Comparison of ENCODE assay signal across 9 cellular contexts in genomic region chr5:140548791-140549190, GRCh38. TPM values are rescaled to one million over a fixed set of nuclear protein-coding genes. Genes with fewer than 3 reads are reported as not detected.
DNase-seq lines count a peak whose midpoint lies in the region; ATAC-seq, FAIRE-seq and TF ChIP-seq lines count a peak whose summit lies in the region.
"Had no signal": no experiment of that assay in that cellular context is flagged by ENCODE, and none has a peak within 500 bp of the region (broad histone marks: within the 10 kb centered on the region; RNA-seq: fewer than 3 reads in every experiment).

No MANE protein-coding gene starts in this region.

- H3K4me1 Mint-ChIP-seq in central memory CD8-positive, alpha-beta T cell, result peaks cover 33% of the 10 kb centered on the region
- H3K4me1 Mint-ChIP-seq in natural killer cell, result peaks cover 37 to 39% of the 10 kb centered on the region in 2 donors

- peaks cover 7% of the 10 kb centered on the region for H3K79me2 ChIP-seq in HepG2 (ENCODE audit: insufficient read depth, low read length)

- TF ChIP-seq POLR2A in HepG2 (IDR thresholded peaks at IDR 0.05; ENCODE audit: insufficient read depth in 1 of 2, low read depth in 2 of 2, low read length in 2 of 2), result no peak; a peak in 1 of 4 replicates

- H3K27ac ChIP-seq in liver (ENCODE audit: low read depth in 1 of 2, low read length in 2 of 2) (peak overlapping the region; percentile 91 to 99), HepG2 (ENCODE audit: extremely low read length, insufficient read depth, low read length) (no peak overlapping the region), aorta (ENCODE audit: low read depth in 1 of 2, low read length in 2 of 2) (peak overlapping the region; percentile 23 to 83)

- no peaks in the 10 kb centered on the region for H3K9me3 Mint-ChIP-seq in central memory CD8-positive, alpha-beta T cell
- H3K9me3 Mint-ChIP-seq in natural killer cell, result no peaks in the 10 kb centered on the region

- TF ChIP-seq EP300 in HepG2 (IDR thresholded peaks at IDR 0.05; ENCODE audit: low read depth in 2 of 2, low read length in 2 of 2) (no peak), HepG2 (CRISPR knock-in tag; IDR thresholded peaks at IDR 0.05; ENCODE audit: borderline replicate concordance) (no peak)

- in situ Hi-C loops in HepG2 (cut with HindIII; ENCODE audit: extremely low pct_ligation_motif_present, low pct_unique_long_range_greater_than_20kb), result no loop called here

- TF ChIP-seq RAD21 in liver (IDR thresholded peaks at IDR 0.05) (no peak), HepG2 (CRISPR knock-in tag; IDR thresholded peaks at IDR 0.05) (no peak)

- FAIRE-seq in HepG2 (lab: Jason Lieb, UNC), result no peak

- POLR2A ChIA-PET in HepG2 (lab: Yijun Ruan, JAX), result interaction anchor here (1.6 to 4.5 kb wide), 4 partner anchors 9 to 170 kb away, joined by 6 to 70 read pairs (median 30); partner anchors contain the start of genes IK, NDUFA2, SRA1 and TMCO6

- H3K36me3 ChIP-seq in liver (ENCODE audit: control insufficient read depth in 4 of 4, insufficient read depth in 3 of 4, low read depth in 1 of 4, low read length in 3 of 4) (peaks cover 0 to 26% (median 19%) of the 10 kb centered on the region in 4 donors), HepG2 (replicated peaks in 1 of 2; ENCODE audit: control insufficient read depth in 1 of 2, insufficient read depth in 2 of 2, low read length in 2 of 2) (peaks cover 12 to 48% of the 10 kb centered on the region in 2 experiments), aorta (ENCODE audit: control insufficient read depth in 1 of 2, insufficient read depth in 2 of 2, low read length in 1 of 2) (peaks cover 0 to 7% of the 10 kb centered on the region in 2 donors)

- H3K27ac Mint-ChIP-seq in central memory CD8-positive, alpha-beta T cell (ENCODE audit: low read depth), result peak overlapping the region; percentile 93
- peak overlapping the region; percentile 87 to 95 for H3K27ac Mint-ChIP-seq in natural killer cell

- H3K4me3 ChIP-seq in liver (ENCODE audit: low read depth in 1 of 3, low read length in 3 of 3) (no peak overlapping the region), HepG2 (replicated peaks in 1 of 3; ENCODE audit: insufficient read depth in 1 of 3, low read depth in 2 of 3, low read length in 3 of 3) (no peak overlapping the region), aorta (ENCODE audit: low read length in 2 of 2) (no peak overlapping the region)

- H3K4me2 ChIP-seq in HepG2 (ENCODE audit: low read depth, low read length), result no peak overlapping the region

- no peaks in the 10 kb centered on the region; the same call in none of the 2 replicates for H4K20me1 ChIP-seq in HepG2 (ENCODE audit: insufficient read depth, low read length)

- no peak overlapping the region for H2AFZ ChIP-seq in HepG2 (ENCODE audit: low read length)

- H3K9me3 ChIP-seq in liver (ENCODE audit: control insufficient read depth in 4 of 4, low read length in 3 of 4) (no peaks in the 10 kb centered on the region), HepG2 (ENCODE audit: low read length) (no peaks in the 10 kb centered on the region), aorta (ENCODE audit: control insufficient read depth, low read length) (no peaks in the 10 kb centered on the region)

- intact Hi-C loops in HepG2 (cut with micrococcal nuclease; ENCODE audit: unreplicated experiment) (loop anchor here (5.0 kb wide), 1 partner anchor 179 kb away; no protein-coding TSS in a partner anchor), natural killer cell (cut with micrococcal nuclease) (loop anchor here (5.0 kb wide), 1 partner anchor 154 kb away; the partner anchor contains the start of gene ZMAT2), aorta (cut with DNase I) (loop anchor here in 1 of 2 donors (5.0 kb wide), 2 partner anchors 89 to 146 kb away; partner anchors contain the start of genes ANKHD1 and TMCO6)

- no peaks in the 10 kb centered on the region for H3K27me3 Mint-ChIP-seq in central memory CD8-positive, alpha-beta T cell
- no peaks in the 10 kb centered on the region for H3K27me3 Mint-ChIP-seq in natural killer cell (ENCODE audit: low read depth in 2 of 2)

- H3K9ac ChIP-seq in liver (ENCODE audit: low read depth in 1 of 2, low read length in 2 of 2) (peak overlapping the region in 1 of 2 donors; percentile 60), HepG2 (ENCODE audit: insufficient read depth, low read depth, low read length) (no peak overlapping the region)

- ATAC-seq in HepG2, result no peak
- no peak for ATAC-seq in central memory CD8-positive, alpha-beta T cell (replicated peaks; ENCODE audit: extremely low read depth, poor library complexity, severe bottlenecking)
- no peak for ATAC-seq in natural killer cell
- no peak for ATAC-seq in aorta (ENCODE audit: low FRiP score)
- no peak for ATAC-seq in GM21526 (IDR thresholded peaks at IDR 0.05; ENCODE audit: low FRiP score, unreplicated experiment)

- peak overlapping the region; percentile 66 for H3K4me3 Mint-ChIP-seq in central memory CD8-positive, alpha-beta T cell
- H3K4me3 Mint-ChIP-seq in natural killer cell, result peak overlapping the region; percentile 86

- no peaks in the 10 kb centered on the region for H3K27me3 ChIP-seq in liver (ENCODE audit: control insufficient read depth in 4 of 4, insufficient read depth in 4 of 4, low read length in 3 of 4)
- H3K27me3 ChIP-seq in HepG2 (ENCODE audit: control insufficient read depth in 1 of 2, insufficient read depth in 2 of 2, low read length in 2 of 2), result no peaks in the 10 kb centered on the region
- no peaks in the 10 kb centered on the region for H3K27me3 ChIP-seq in aorta (ENCODE audit: control insufficient read depth in 1 of 2, insufficient read depth in 2 of 2, low read length in 1 of 2)

- peaks cover 8 to 40% (median 33%) of the 10 kb centered on the region in 4 donors for H3K4me1 ChIP-seq in liver (ENCODE audit: control insufficient read depth in 4 of 4, insufficient read depth in 4 of 4, low read length in 3 of 4)
- H3K4me1 ChIP-seq in HepG2 (ENCODE audit: insufficient read depth, low read length), result peaks cover 28% of the 10 kb centered on the region
- peaks cover 0 to 4% of the 10 kb centered on the region in 2 donors for H3K4me1 ChIP-seq in aorta (ENCODE audit: control insufficient read depth in 1 of 2, insufficient read depth in 2 of 2, low read length in 2 of 2)

- DNase-seq in HepG2 (ENCODE audit: low spot score) (no peak), natural killer cell (no peak), aorta (no peak), occipital lobe (lab: John Stamatoyannopoulos, UW) (no peak), NCI-H2107 treated with DMSO at 0.1 percent for 48 hours (lab: John Stamatoyannopoulos, UW; ENCODE audit: unreplicated experiment) (no peak)
- DNase-seq in central memory CD8-positive, alpha-beta T cell (ENCODE audit: low spot score in 2 of 2), result no peak
- DNase-seq: stimulated activated CD4-positive, alpha-beta T cell treated with anti-CD3 and anti-CD28 coated beads, Interleukin-1b, Interleukin-23, amount 100 ng/mL, for 48 hours had no signal

- no TSS peak for BruUV-seq in HepG2 (replicated peaks; lab: Mats Ljungman, UMichigan)

- TF ChIP-seq CTCF in liver (IDR thresholded peaks at IDR 0.05; ENCODE audit: low read depth, low read length, missing input control) (no peak), HepG2 (CRISPR knock-in tag; IDR thresholded peaks at IDR 0.05) (no peak), natural killer cell (IDR thresholded peaks at IDR 0.05) (no peak)

- peaks cover 28% of the 10 kb centered on the region for H3K36me3 Mint-ChIP-seq in central memory CD8-positive, alpha-beta T cell (ENCODE audit: insufficient read depth)
- peaks cover 11% of the 10 kb centered on the region for H3K36me3 Mint-ChIP-seq in natural killer cell

- WGBS in liver, result 83% methylated on average over 7 of the region's 7 CpGs
- WGBS in HepG2 (ENCODE audit: low lambda C conversion rate), result 95% methylated on average over 7 of the region's 7 CpGs
- 90% methylated on average over 7 of the region's 7 CpGs for WGBS in aorta, 2 donors

- CTCF ChIA-PET in HepG2 (lab: Yijun Ruan, JAX; ENCODE audit: low intra/inter-chr PET ratio, low total read pairs), result no interaction called here

RNA-seq across cellular contexts. Expression of gene EIF4EBP3, which starts 1.3 kb away (rescaled TPM):
- total RNA-seq in liver, result 1 to 10 TPM; 1.4 to 1.5 TPM
- 10 to 100 TPM; 14.6 to 55.8 TPM for polyA plus RNA-seq in liver
- 1.7 and 1.9 TPM in 2 replicates for total RNA-seq in HepG2 (2016; rRNA removed; fragmentation: Illumina TruSeq; extraction: Trizol)
- 0.91 and 1.5 TPM in 2 replicates for total RNA-seq in HepG2 (2016; cell fraction: cytosol; rRNA removed; fragmentation: Illumina TruSeq; extraction: Trizol; ENCODE audit: low read depth)
- total RNA-seq in HepG2 (2016; cell fraction: insoluble cytoplasmic fraction; rRNA removed; fragmentation: Illumina TruSeq; extraction: Trizol), result 0.37 and 1.7 TPM in 2 replicates
- 1.1 and 1.7 TPM in 2 replicates for total RNA-seq in HepG2 (2016; cell fraction: membrane; rRNA removed; fragmentation: Illumina TruSeq; extraction: Trizol)
- total RNA-seq in HepG2 (2016; cell fraction: nucleus; rRNA removed; fragmentation: Illumina TruSeq; extraction: Trizol), result not detected in 2 replicates
- polyA plus RNA-seq in HepG2 (2011; rRNA removed), result 0.31 and 0.61 TPM in 2 replicates
- 0.54 and 0.85 TPM in 2 replicates for polyA plus RNA-seq in HepG2 (2011; cell fraction: cytosol; rRNA removed)
- polyA plus RNA-seq in HepG2 (2011; cell fraction: nucleus; rRNA removed), result 1.5 and 2.3 TPM in 2 replicates
- 1.8 and 6.3 TPM in 2 replicates for polyA plus RNA-seq in HepG2 (2012)
- polyA plus RNA-seq in HepG2 (2016; cell fraction: cytosol; fragmentation: Illumina TruSeq; extraction: Trizol; ENCODE audit: low read depth), result 1.5 TPM in 2 replicates
- polyA plus RNA-seq in HepG2 (2016; cell fraction: insoluble cytoplasmic fraction; fragmentation: Illumina TruSeq; extraction: Trizol; ENCODE audit: low read depth), result 0.44 and 2.1 TPM in 2 replicates
- 2.5 and 3.0 TPM in 2 replicates for polyA plus RNA-seq in HepG2 (2016; cell fraction: membrane; fragmentation: Illumina TruSeq; extraction: Trizol; ENCODE audit: low read depth)
- polyA plus RNA-seq in HepG2 (2016; cell fraction: nucleus; fragmentation: Illumina TruSeq; extraction: Trizol; ENCODE audit: insufficient read depth, low read depth), result 9.1 and 9.5 TPM in 2 replicates
- 2.0 TPM in 1 of 2 replicates, not detected in the other for polyA minus RNA-seq in HepG2 (2011; rRNA and poly(A)+ RNA removed; ENCODE audit: low replicate concordance)
- 1.1 and 1.2 TPM in 2 replicates for polyA minus RNA-seq in HepG2 (2011; cell fraction: cytosol; rRNA and poly(A)+ RNA removed)
- not detected in 2 replicates for polyA minus RNA-seq in HepG2 (2011; cell fraction: nucleus; rRNA and poly(A)+ RNA removed)
- total RNA-seq in natural killer cell, result 1 to 10 TPM; 5.8 to 9.4 (median 6.0) TPM
- 10 to 100 TPM in 1 of 2 donors, 1 to 10 TPM in 1; 5.4 to 14.2 TPM for total RNA-seq in aorta
- polyA plus RNA-seq in aorta, result 10 to 100 TPM; 27.8 to 37.5 TPM
- not detected for total RNA-seq in occipital lobe

RNA-seq across cellular contexts. Expression of gene SRA1, which starts 8.5 kb away (rescaled TPM):
- 10 to 100 TPM; 12.9 to 18.7 TPM for total RNA-seq in liver
- polyA plus RNA-seq in liver, result 10 to 100 TPM; 20.9 to 41.1 TPM
- 32.8 and 38.1 TPM in 2 replicates for total RNA-seq in HepG2 (2016; rRNA removed; fragmentation: Illumina TruSeq; extraction: Trizol)
- 39.0 and 47.9 TPM in 2 replicates for total RNA-seq in HepG2 (2016; cell fraction: cytosol; rRNA removed; fragmentation: Illumina TruSeq; extraction: Trizol; ENCODE audit: low read depth)
- total RNA-seq in HepG2 (2016; cell fraction: insoluble cytoplasmic fraction; rRNA removed; fragmentation: Illumina TruSeq; extraction: Trizol), result 31.9 and 32.7 TPM in 2 replicates
- 39.6 and 41.8 TPM in 2 replicates for total RNA-seq in HepG2 (2016; cell fraction: membrane; rRNA removed; fragmentation: Illumina TruSeq; extraction: Trizol)
- 15.1 and 15.3 TPM in 2 replicates for total RNA-seq in HepG2 (2016; cell fraction: nucleus; rRNA removed; fragmentation: Illumina TruSeq; extraction: Trizol)
- 14.2 and 15.6 TPM in 2 replicates for polyA plus RNA-seq in HepG2 (2011; rRNA removed)
- polyA plus RNA-seq in HepG2 (2011; cell fraction: cytosol; rRNA removed), result 16.8 and 19.0 TPM in 2 replicates
- 9.8 and 10.4 TPM in 2 replicates for polyA plus RNA-seq in HepG2 (2011; cell fraction: nucleus; rRNA removed)
- 11.6 and 17.9 TPM in 2 replicates for polyA plus RNA-seq in HepG2 (2012)
- polyA plus RNA-seq in HepG2 (2016; cell fraction: cytosol; fragmentation: Illumina TruSeq; extraction: Trizol; ENCODE audit: low read depth), result 62.2 and 65.0 TPM in 2 replicates
- polyA plus RNA-seq in HepG2 (2016; cell fraction: insoluble cytoplasmic fraction; fragmentation: Illumina TruSeq; extraction: Trizol; ENCODE audit: low read depth), result 33.8 and 43.4 TPM in 2 replicates
- polyA plus RNA-seq in HepG2 (2016; cell fraction: membrane; fragmentation: Illumina TruSeq; extraction: Trizol; ENCODE audit: low read depth), result 38.5 and 50.1 TPM in 2 replicates
- 26.2 and 27.3 TPM in 2 replicates for polyA plus RNA-seq in HepG2 (2016; cell fraction: nucleus; fragmentation: Illumina TruSeq; extraction: Trizol; ENCODE audit: insufficient read depth, low read depth)
- polyA minus RNA-seq in HepG2 (2011; rRNA and poly(A)+ RNA removed; ENCODE audit: low replicate concordance), result 8.3 and 20.3 TPM in 2 replicates
- polyA minus RNA-seq in HepG2 (2011; cell fraction: cytosol; rRNA and poly(A)+ RNA removed), result 8.6 and 9.0 TPM in 2 replicates
- 10.8 and 11.3 TPM in 2 replicates for polyA minus RNA-seq in HepG2 (2011; cell fraction: nucleus; rRNA and poly(A)+ RNA removed)
- total RNA-seq in natural killer cell, result 10 to 100 TPM; 42.2 to 66.4 (median 59.4) TPM
- total RNA-seq in aorta, result 10 to 100 TPM; 23.7 to 32.5 TPM
- 10 to 100 TPM; 23.2 to 49.6 TPM for polyA plus RNA-seq in aorta
- total RNA-seq in occipital lobe, result 17.0 TPM

RNA-seq across cellular contexts. Expression of gene APBB3, which starts 15.6 kb away (rescaled TPM):
- total RNA-seq in liver, result 10 to 100 TPM in 1 of 2 donors, 1 to 10 TPM in 1; 4.6 to 29.1 TPM
- polyA plus RNA-seq in liver, result 10 to 100 TPM; 10.1 to 40.5 TPM
- 0.22 and 0.38 TPM in 2 replicates for total RNA-seq in HepG2 (2016; rRNA removed; fragmentation: Illumina TruSeq; extraction: Trizol)
- total RNA-seq in HepG2 (2016; cell fraction: cytosol; rRNA removed; fragmentation: Illumina TruSeq; extraction: Trizol; ENCODE audit: low read depth), result not detected in 2 replicates
- total RNA-seq in HepG2 (2016; cell fraction: insoluble cytoplasmic fraction; rRNA removed; fragmentation: Illumina TruSeq; extraction: Trizol), result 0.24 TPM in 1 of 2 replicates, not detected in the other
- not detected in 2 replicates for total RNA-seq in HepG2 (2016; cell fraction: membrane; rRNA removed; fragmentation: Illumina TruSeq; extraction: Trizol)
- 0.43 and 0.78 TPM in 2 replicates for total RNA-seq in HepG2 (2016; cell fraction: nucleus; rRNA removed; fragmentation: Illumina TruSeq; extraction: Trizol)
- polyA plus RNA-seq in HepG2 (2011; rRNA removed), result 0.78 and 1.4 TPM in 2 replicates
- 0.17 and 0.21 TPM in 2 replicates for polyA plus RNA-seq in HepG2 (2011; cell fraction: cytosol; rRNA removed)
- 9.0 and 9.1 TPM in 2 replicates for polyA plus RNA-seq in HepG2 (2011; cell fraction: nucleus; rRNA removed)
- 0.38 and 0.51 TPM in 2 replicates for polyA plus RNA-seq in HepG2 (2012)
- not detected in 2 replicates for polyA plus RNA-seq in HepG2 (2016; cell fraction: cytosol; fragmentation: Illumina TruSeq; extraction: Trizol; ENCODE audit: low read depth)
- polyA plus RNA-seq in HepG2 (2016; cell fraction: insoluble cytoplasmic fraction; fragmentation: Illumina TruSeq; extraction: Trizol; ENCODE audit: low read depth), result not detected in 2 replicates
- not detected in 2 replicates for polyA plus RNA-seq in HepG2 (2016; cell fraction: membrane; fragmentation: Illumina TruSeq; extraction: Trizol; ENCODE audit: low read depth)
- 1.9 and 2.0 TPM in 2 replicates for polyA plus RNA-seq in HepG2 (2016; cell fraction: nucleus; fragmentation: Illumina TruSeq; extraction: Trizol; ENCODE audit: insufficient read depth, low read depth)
- polyA minus RNA-seq in HepG2 (2011; rRNA and poly(A)+ RNA removed; ENCODE audit: low replicate concordance), result 0.68 and 26.5 TPM in 2 replicates
- 0.70 TPM in 1 of 2 replicates, not detected in the other for polyA minus RNA-seq in HepG2 (2011; cell fraction: cytosol; rRNA and poly(A)+ RNA removed)
- polyA minus RNA-seq in HepG2 (2011; cell fraction: nucleus; rRNA and poly(A)+ RNA removed), result 1.3 and 3.2 TPM in 2 replicates
- total RNA-seq in natural killer cell, result 10 to 100 TPM; 44.0 to 44.9 (median 44.4) TPM
- 10 to 100 TPM; 32.9 to 48.3 TPM for total RNA-seq in aorta
- 10 to 100 TPM; 10.9 to 66.9 TPM for polyA plus RNA-seq in aorta
- total RNA-seq in occipital lobe, result 24.5 TPM

RNA-seq across cellular contexts. Expression of gene SLC35A4, which starts 15.8 kb away (rescaled TPM):
- total RNA-seq in liver, result 10 to 100 TPM; 17.5 to 31.5 TPM
- polyA plus RNA-seq in liver, result 10 to 100 TPM; 21.7 to 37.0 TPM
- 0.71 and 0.95 TPM in 2 replicates for total RNA-seq in HepG2 (2016; rRNA removed; fragmentation: Illumina TruSeq; extraction: Trizol)
- 0.18 and 0.20 TPM in 2 replicates for total RNA-seq in HepG2 (2016; cell fraction: cytosol; rRNA removed; fragmentation: Illumina TruSeq; extraction: Trizol; ENCODE audit: low read depth)
- total RNA-seq in HepG2 (2016; cell fraction: insoluble cytoplasmic fraction; rRNA removed; fragmentation: Illumina TruSeq; extraction: Trizol), result 0.55 and 1.4 TPM in 2 replicates
- 1.3 TPM in 2 replicates for total RNA-seq in HepG2 (2016; cell fraction: membrane; rRNA removed; fragmentation: Illumina TruSeq; extraction: Trizol)
- total RNA-seq in HepG2 (2016; cell fraction: nucleus; rRNA removed; fragmentation: Illumina TruSeq; extraction: Trizol), result 0.50 and 1.2 TPM in 2 replicates
- polyA plus RNA-seq in HepG2 (2011; rRNA removed), result 4.0 and 5.0 TPM in 2 replicates
- 2.0 and 2.4 TPM in 2 replicates for polyA plus RNA-seq in HepG2 (2011; cell fraction: cytosol; rRNA removed)
- 1.8 and 2.8 TPM in 2 replicates for polyA plus RNA-seq in HepG2 (2011; cell fraction: nucleus; rRNA removed)
- polyA plus RNA-seq in HepG2 (2012), result 1.7 and 2.1 TPM in 2 replicates
- polyA plus RNA-seq in HepG2 (2016; cell fraction: cytosol; fragmentation: Illumina TruSeq; extraction: Trizol; ENCODE audit: low read depth), result 0.37 and 0.50 TPM in 2 replicates
- polyA plus RNA-seq in HepG2 (2016; cell fraction: insoluble cytoplasmic fraction; fragmentation: Illumina TruSeq; extraction: Trizol; ENCODE audit: low read depth), result 1.2 and 1.3 TPM in 2 replicates
- 1.8 TPM in 2 replicates for polyA plus RNA-seq in HepG2 (2016; cell fraction: membrane; fragmentation: Illumina TruSeq; extraction: Trizol; ENCODE audit: low read depth)
- 1.0 and 1.4 TPM in 2 replicates for polyA plus RNA-seq in HepG2 (2016; cell fraction: nucleus; fragmentation: Illumina TruSeq; extraction: Trizol; ENCODE audit: insufficient read depth, low read depth)
- 4.2 and 169 TPM in 2 replicates for polyA minus RNA-seq in HepG2 (2011; rRNA and poly(A)+ RNA removed; ENCODE audit: low replicate concordance)
- 0.79 TPM in 2 replicates for polyA minus RNA-seq in HepG2 (2011; cell fraction: cytosol; rRNA and poly(A)+ RNA removed)
- polyA minus RNA-seq in HepG2 (2011; cell fraction: nucleus; rRNA and poly(A)+ RNA removed), result 1.0 and 1.5 TPM in 2 replicates
- total RNA-seq in natural killer cell, result 10 to 100 TPM; 63.1 to 76.1 (median 72.3) TPM
- 10 to 100 TPM; 38.9 to 43.4 TPM for total RNA-seq in aorta
- 10 to 100 TPM; 24.9 to 25.5 TPM for polyA plus RNA-seq in aorta
- total RNA-seq in occipital lobe, result 3.7 TPM
